25 cellular contexts compared by ENCODE assay signal in genomic region chrX:15340867-15341266, GRCh38. TPM values are rescaled to one million over a fixed set of nuclear protein-coding genes. Genes with fewer than 3 reads are reported as not detected.
DNase-seq lines count a peak whose midpoint lies in the region; ATAC-seq and TF ChIP-seq lines count a peak whose summit lies in the region.
"Had no signal": no experiment of that assay in that cellular context is flagged by ENCODE, and none has a peak within 500 bp of the region (broad histone marks: within the 10 kb centered on the region; RNA-seq: fewer than 3 reads in every experiment).

No MANE protein-coding gene starts in this region.

- H3K4me1 ChIP-seq in HEK293 (ENCODE audit: control insufficient read depth, insufficient read depth, low read length) (no peaks in the 10 kb centered on the region), mesendoderm (ENCODE audit: control insufficient read depth, low read depth, low read length) (no peaks in the 10 kb centered on the region), neural progenitor cell (peaks cover 20% of the 10 kb centered on the region), endodermal cell (ENCODE audit: control insufficient read depth, insufficient read depth, low read length) (no peaks in the 10 kb centered on the region)
- H3K4me1 ChIP-seq: BE2C had no signal

- H3K4me3 ChIP-seq in HEK293 (ENCODE audit: low read depth, low read length) (no peak overlapping the region), mesendoderm (ENCODE audit: low read length) (no peak overlapping the region), neural progenitor cell (no peak overlapping the region), endodermal cell (ENCODE audit: low read length) (no peak overlapping the region)
- H3K4me3 ChIP-seq: A549; BLaER1 treated with 17β-estradiol and CSF1 and Interleukin-3, amounts not matched to agents 10 nM and 100 nM; GM23338 had no signal

- no peak overlapping the region for H3K23ac ChIP-seq in mesendoderm (ENCODE audit: low read length)

- POLR2A ChIA-PET in HEK293 (lab: Yijun Ruan, JAX), result no interaction called here

- peak overlapping the region; percentile 34 for H2AFZ ChIP-seq in neural progenitor cell (replicated peaks)
- H2AFZ ChIP-seq: GM23338 had no signal

- no peak overlapping the region for H2BK5ac ChIP-seq in mesendoderm (ENCODE audit: low read length)

- H3K4me3 Mint-ChIP-seq in neural progenitor cell, result peak overlapping the region; percentile 18
- H3K4me3 Mint-ChIP-seq in endodermal cell, result no peak overlapping the region
- H3K4me3 Mint-ChIP-seq: CD4-positive, alpha-beta T cell; CD8-positive, alpha-beta memory T cell; GM23338; H9; HFFc6 had no signal

- H3K36me3 Mint-ChIP-seq in neural progenitor cell, result no peaks in the 10 kb centered on the region
- no peaks in the 10 kb centered on the region for H3K36me3 Mint-ChIP-seq in endodermal cell (ENCODE audit: low read depth)
- H3K36me3 Mint-ChIP-seq: CD14-positive monocyte; CD8-positive, alpha-beta memory T cell had no signal

- TF ChIP-seq CTCF in HEK293 (tag by site-specific recombination; IDR thresholded peaks at IDR 0.05) (no peak), neural progenitor cell (IDR thresholded peaks at IDR 0.05) (no peak), endodermal cell (conservative IDR thresholded peaks at IDR 0.05) (no peak)

- H2BK120ac ChIP-seq in mesendoderm (ENCODE audit: low read depth, low read length), result no peak overlapping the region

- H3K27ac ChIP-seq in HEK293 (ENCODE audit: extremely low read depth, low read depth, low read length) (no peak overlapping the region), mesendoderm (ENCODE audit: low read depth, low read length) (no peak overlapping the region), neural progenitor cell (peak overlapping the region; percentile 57), endodermal cell (ENCODE audit: low read depth, low read length) (no peak overlapping the region)
- H3K27ac ChIP-seq: BLaER1 treated with 17β-estradiol and CSF1 and Interleukin-3, amounts not matched to agents 10 nM and 100 nM had no signal

- peak overlapping the region; percentile 96 for H3K27ac Mint-ChIP-seq in neural progenitor cell
- no peak overlapping the region for H3K27ac Mint-ChIP-seq in endodermal cell
- H3K27ac Mint-ChIP-seq: CD4-positive, alpha-beta T cell; CD8-positive, alpha-beta memory T cell; GM23338; H9; HFFc6 had no signal

- no peak overlapping the region for H2BK15ac ChIP-seq in mesendoderm (replicated peaks; ENCODE audit: low read depth)

- H3K18ac ChIP-seq in mesendoderm (ENCODE audit: low read length), result no peak overlapping the region

- H3K27me3 ChIP-seq in mesendoderm (ENCODE audit: insufficient read depth, low read length, poor library complexity) (no peaks in the 10 kb centered on the region), neural progenitor cell (peaks cover 65% of the 10 kb centered on the region), endodermal cell (ENCODE audit: control insufficient read depth, insufficient read depth, low read length, poor library complexity, severe bottlenecking) (peaks cover 24% of the 10 kb centered on the region)
- H3K27me3 ChIP-seq: BE2C had no signal

- H4K5ac ChIP-seq in mesendoderm (ENCODE audit: low read length), result no peak overlapping the region

- no peak overlapping the region for H3K9ac ChIP-seq in mesendoderm (ENCODE audit: low read length)
- H3K9ac ChIP-seq in neural progenitor cell, result no peak overlapping the region
- H3K9ac ChIP-seq in endodermal cell (ENCODE audit: extremely low read depth, low read length, poor library complexity, severe bottlenecking), result no peak overlapping the region
- H3K9ac ChIP-seq: BLaER1 treated with 17β-estradiol and CSF1 and Interleukin-3, amounts not matched to agents 10 nM and 100 nM had no signal

- no peak overlapping the region for H2AK5ac ChIP-seq in mesendoderm (ENCODE audit: low read length)

- H4K8ac ChIP-seq in mesendoderm (ENCODE audit: low read depth, low read length), result no peak overlapping the region

- H3K56ac ChIP-seq in mesendoderm (ENCODE audit: low read length), result no peak overlapping the region

- no peaks in the 10 kb centered on the region for H3F3A ChIP-seq in neural progenitor cell (ENCODE audit: low read depth)

- H3K79me1 ChIP-seq in mesendoderm (ENCODE audit: low read length), result no peaks in the 10 kb centered on the region

- no peaks in the 10 kb centered on the region for H3K36me3 ChIP-seq in HEK293 (ENCODE audit: control insufficient read depth in 2 of 2, insufficient read depth in 1 of 2, low read length in 2 of 2)
- no peaks in the 10 kb centered on the region for H3K36me3 ChIP-seq in mesendoderm (ENCODE audit: control insufficient read depth, insufficient read depth, low read length)
- no peaks in the 10 kb centered on the region for H3K36me3 ChIP-seq in neural progenitor cell
- no peaks in the 10 kb centered on the region for H3K36me3 ChIP-seq in endodermal cell (ENCODE audit: control insufficient read depth, insufficient read depth, low read length)
- H3K36me3 ChIP-seq: BE2C; BLaER1 treated with 17β-estradiol and CSF1 and Interleukin-3, amounts not matched to agents 10 nM and 100 nM had no signal

- H3K4me1 Mint-ChIP-seq in neural progenitor cell, result peaks cover 58% of the 10 kb centered on the region
- H3K4me1 Mint-ChIP-seq in endodermal cell, result no peaks in the 10 kb centered on the region

- WGBS in mesendoderm (ENCODE audit: extremely low coverage, insufficient coverage, low lambda C conversion rate), result no CpG with 5 or more reads among the region's 2 CpGs
- WGBS in endodermal cell (ENCODE audit: insufficient coverage in 1 of 2, insufficient read length in 1 of 2), 2 experiments, result 90% methylated on average over 2 of the region's 2 CpGs; no CpG with 5 or more reads in 1 of the 2 experiments

- CTCF ChIA-PET in HEK293 (lab: Yijun Ruan, JAX), result interaction anchor here (0.6 to 0.8 kb wide), 2 partner anchors 9 to 327 kb away, joined by 3 to 7 read pairs; no protein-coding TSS in a partner anchor

- ATAC-seq in GM18907 (IDR thresholded peaks at IDR 0.05; ENCODE audit: unreplicated experiment), result no peak
- ATAC-seq: A549, GM23338, HCT116 had no signal

- DNase-seq in mesendoderm, result peak; percentile 0
- peak; percentile 55 for DNase-seq in neural progenitor cell (ENCODE audit: low spot score)
- DNase-seq in endodermal cell, result no peak
- no peak for DNase-seq in NCI-H187 (lab: John Stamatoyannopoulos, UW)
- DNase-seq: 8988T; ACHN; AML-193; BE2C; CD4-positive, alpha-beta T cell; CD8-positive, alpha-beta memory T cell; DMS53; DMS79 treated with DMSO at 0.1 percent for 48 hours; GF-D8; H9; HFFc6 had no signal

- H3K9me3 ChIP-seq in HEK293 (ENCODE audit: control insufficient read depth, insufficient read depth, low read depth, low read length) (no peaks in the 10 kb centered on the region), neural progenitor cell (ENCODE audit: low read depth) (no peaks in the 10 kb centered on the region), endodermal cell (ENCODE audit: control insufficient read depth, low read length) (no peaks in the 10 kb centered on the region)
- H3K9me3 ChIP-seq: A549; BE2C; BLaER1 treated with 17β-estradiol and CSF1 and Interleukin-3, amounts not matched to agents 10 nM and 100 nM had no signal

- no peak overlapping the region for H3K4ac ChIP-seq in mesendoderm (ENCODE audit: low read depth, low read length)

- H3K79me2 ChIP-seq in mesendoderm (ENCODE audit: control insufficient read depth, insufficient read depth, low read length), result no peaks in the 10 kb centered on the region
- no peaks in the 10 kb centered on the region for H3K79me2 ChIP-seq in neural progenitor cell (ENCODE audit: low read depth)

- H3K9me3 Mint-ChIP-seq in neural progenitor cell, result no peaks in the 10 kb centered on the region
- H3K9me3 Mint-ChIP-seq in endodermal cell, result no peaks in the 10 kb centered on the region
- H3K9me3 Mint-ChIP-seq: CD4-positive, alpha-beta T cell; CD8-positive, alpha-beta memory T cell; GM23338; HFFc6 had no signal

- H3K4me2 ChIP-seq in mesendoderm (ENCODE audit: low read length) (no peak overlapping the region), neural progenitor cell (peak overlapping the region; percentile 56)
- H3K4me2 ChIP-seq: A549; BLaER1 treated with 17β-estradiol and CSF1 and Interleukin-3, amounts not matched to agents 10 nM and 100 nM; GM23338 had no signal

- peaks cover 2% of the 10 kb centered on the region for H3K27me3 Mint-ChIP-seq in neural progenitor cell (ENCODE audit: insufficient read depth, low read depth)
- H3K27me3 Mint-ChIP-seq in endodermal cell (ENCODE audit: insufficient read depth), result peaks cover 36% of the 10 kb centered on the region

- H4K20me1 ChIP-seq in neural progenitor cell (ENCODE audit: low read depth), result no peaks in the 10 kb centered on the region
- H4K20me1 ChIP-seq: BLaER1 treated with 17β-estradiol and CSF1 and Interleukin-3, amounts not matched to agents 10 nM and 100 nM had no signal

TF ChIP-seq in HEK293, 187 proteins besides CTCF, POLR2A, EP300 and RAD21 (continues in another document):
- TF ChIP-seq FEZF1 (tag by site-specific recombination; IDR thresholded peaks at IDR 0.05), result no peak

RNA-seq across cellular contexts. Expression of gene PIGA, which starts 5.5 kb away (rescaled TPM):
- polyA plus RNA-seq in mesendoderm (2013, experiment 1 of 2), result 8.6 TPM
- 7.5 TPM for polyA plus RNA-seq in mesendoderm (2013, experiment 2 of 2)
- 17.2 and 23.9 TPM in 2 replicates for total RNA-seq in neural progenitor cell (ENCODE audit: low replicate concordance)
- total RNA-seq in endodermal cell, result 10 to 100 TPM; 12.6 to 21.6 TPM
- 12.0 TPM for polyA plus RNA-seq in endodermal cell (2013, experiment 1 of 2)
- 10.2 TPM for polyA plus RNA-seq in endodermal cell (2013, experiment 2 of 2)

RNA-seq across cellular contexts. Expression of gene ASB11, which starts 25.4 kb away (rescaled TPM):
- polyA plus RNA-seq in mesendoderm (2013, experiment 1 of 2), result not detected
- polyA plus RNA-seq in mesendoderm (2013, experiment 2 of 2), result not detected
- total RNA-seq in neural progenitor cell (ENCODE audit: low replicate concordance) (not detected in 2 replicates), endodermal cell (not detected)
- polyA plus RNA-seq in endodermal cell (2013, experiment 1 of 2), result not detected
- not detected for polyA plus RNA-seq in endodermal cell (2013, experiment 2 of 2)
- total RNA-seq: CD4-positive, alpha-beta T cell; CD8-positive, alpha-beta memory T cell; Daoy; G401; GM23338; H4; H9; HFFc6 had no signal
- polyA plus RNA-seq: A549; CD14-positive monocyte; CD8-positive, alpha-beta memory T cell; GM23338 had no signal

RNA-seq across cellular contexts. Expression of gene VEGFD, which starts 43.3 kb away (rescaled TPM):
- not detected for polyA plus RNA-seq in mesendoderm (2013, experiment 1 of 2)
- polyA plus RNA-seq in mesendoderm (2013, experiment 2 of 2), result 0.03 TPM
- 0.46 TPM in 1 of 2 replicates, not detected in the other for total RNA-seq in neural progenitor cell (ENCODE audit: low replicate concordance)
- total RNA-seq in endodermal cell, result under 1 TPM; 0.27 to 0.42 TPM
- polyA plus RNA-seq in endodermal cell (2013, experiment 1 of 2), result 1.5 TPM
- 1.5 TPM for polyA plus RNA-seq in endodermal cell (2013, experiment 2 of 2)
- total RNA-seq: CD4-positive, alpha-beta T cell; CD8-positive, alpha-beta memory T cell; G401; GM23338; HFFc6 had no signal
- polyA plus RNA-seq: CD14-positive monocyte; CD8-positive, alpha-beta memory T cell had no signal

Comparison
In these comparisons a context has a peak if more than half of its experiments do, and no peak if none do; other contexts are left out.
1. DNase-seq: peak in mesendoderm (single experiment) and neural progenitor cell (single experiment); none in endodermal cell (single experiment) and NCI-H187 (0 of 2).